ENCODE assay signal across 24 cellular contexts in the genomic region with DNA sequence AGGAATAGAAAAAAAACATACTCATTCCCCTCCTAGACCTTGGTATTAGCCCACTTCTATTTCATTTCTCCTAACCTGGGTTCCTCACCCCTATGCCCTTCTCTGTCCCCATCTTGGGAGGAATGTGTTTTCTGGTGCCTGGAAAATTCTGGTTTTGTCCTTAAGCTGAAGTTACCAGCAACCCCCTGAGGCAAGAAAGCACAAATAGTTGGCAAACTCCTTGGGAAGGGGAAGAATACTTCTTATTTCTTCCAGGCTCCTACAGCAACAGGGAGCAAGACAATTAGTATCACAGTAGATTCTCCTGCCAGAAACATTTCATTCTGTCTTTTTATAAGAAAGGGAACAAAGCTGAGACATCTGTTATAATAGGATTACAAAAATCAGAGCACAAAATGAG.
DNase-seq lines count a peak whose midpoint lies in the region; ATAC-seq and TF ChIP-seq lines count a peak whose summit lies in the region.
"Had no signal": no experiment of that assay in that cellular context is flagged by ENCODE, and none has a peak within 500 bp of the region (broad histone marks: within the 10 kb centered on the region; RNA-seq: fewer than 3 reads in every experiment).

No MANE protein-coding gene starts in this region.

- H2AK5ac ChIP-seq in mesendoderm (ENCODE audit: low read length), result no peak overlapping the region

- H3K9ac ChIP-seq in mesendoderm (ENCODE audit: low read length), result no peak overlapping the region

- no peaks in the 10 kb centered on the region for H3K27me3 Mint-ChIP-seq in brain
- H3K27me3 Mint-ChIP-seq: CD8-positive, alpha-beta memory T cell had no signal

- no peak overlapping the region for H2BK120ac ChIP-seq in mesendoderm (ENCODE audit: low read depth, low read length)

- no peak overlapping the region for H3K18ac ChIP-seq in mesendoderm (ENCODE audit: low read length)

- no peaks in the 10 kb centered on the region for H3K36me3 ChIP-seq in mesendoderm (ENCODE audit: control insufficient read depth, insufficient read depth, low read length)
- H3K36me3 ChIP-seq: BE2C, SJSA1 had no signal

- H3K27me3 ChIP-seq in mesendoderm (ENCODE audit: insufficient read depth, low read length, poor library complexity), result no peaks in the 10 kb centered on the region

- no peak overlapping the region for H3K4me3 ChIP-seq in mesendoderm (ENCODE audit: low read length)
- H3K4me3 ChIP-seq: GM23338, K562, SJSA1 had no signal

- H3K4me1 ChIP-seq in mesendoderm (ENCODE audit: control insufficient read depth, low read depth, low read length), result no peaks in the 10 kb centered on the region
- H3K4me1 ChIP-seq: BE2C, SJSA1 had no signal

- H3K56ac ChIP-seq in mesendoderm (ENCODE audit: low read length), result no peak overlapping the region

- H3K9me3 Mint-ChIP-seq in brain, result no peaks in the 10 kb centered on the region
- H3K9me3 Mint-ChIP-seq: GM23338 had no signal

- no peak overlapping the region for H3K4me2 ChIP-seq in mesendoderm (ENCODE audit: low read length)
- H3K4me2 ChIP-seq: GM23338 had no signal

- H3K27ac ChIP-seq in mesendoderm (ENCODE audit: low read depth, low read length), result no peak overlapping the region
- H3K27ac ChIP-seq: SJSA1 had no signal

- peak; percentile 21 for DNase-seq in G401 (ENCODE audit: low spot score)
- DNase-seq in mesendoderm, result peak; percentile 27
- DNase-seq in renal cortical epithelial cell (ENCODE audit: low read depth), result peak; percentile 37
- no peak for DNase-seq in NCI-H187 (lab: John Stamatoyannopoulos, UW)
- no peak for DNase-seq in head of caudate nucleus
- DNase-seq: BE2C; CD8-positive, alpha-beta memory T cell; DMS 273 treated with DMSO at 0.1 percent for 48 hours; DMS79; HCEC 1CT; Kasumi-1; NCI-H1417; NCI-H1694; NCI-H2081; NCI-H2227 treated with DMSO at 0.1 percent for 48 hours; NCI-H69; Right ventricle myocardium superior; RPMI8226 had no signal

- peak overlapping the region in 4 of 5 experiments; percentile 44 to 91 (median 72) for H3K27ac Mint-ChIP-seq in brain
- H3K27ac Mint-ChIP-seq: CD14-positive monocyte; CD8-positive, alpha-beta memory T cell; GM23338 had no signal

- intact Hi-C loops in head of caudate nucleus (cut with DNase I), result no loop called here

- no peak overlapping the region for H3K23ac ChIP-seq in mesendoderm (ENCODE audit: low read length)

- H3K4me1 Mint-ChIP-seq in brain, result peaks cover 13% of the 10 kb centered on the region
- H3K4me1 Mint-ChIP-seq: CD14-positive monocyte; CD8-positive, alpha-beta memory T cell had no signal

- no peak overlapping the region for H3K4ac ChIP-seq in mesendoderm (ENCODE audit: low read depth, low read length)

- H4K8ac ChIP-seq in mesendoderm (ENCODE audit: low read depth, low read length), result no peak overlapping the region

- H3K79me2 ChIP-seq in mesendoderm (ENCODE audit: control insufficient read depth, insufficient read depth, low read length), result no peaks in the 10 kb centered on the region

- no peaks in the 10 kb centered on the region for H3K79me1 ChIP-seq in mesendoderm (ENCODE audit: low read length)

- in situ Hi-C loops in G401 (cut with HindIII; ENCODE audit: low sequenced_read_pairs), result no loop called here

- H2BK15ac ChIP-seq in mesendoderm (replicated peaks; ENCODE audit: low read depth), result no peak overlapping the region

- ATAC-seq in GM21367 (IDR thresholded peaks at IDR 0.05; ENCODE audit: unreplicated experiment), result no peak
- ATAC-seq: GM23338, K562 had no signal

- H3K4me3 Mint-ChIP-seq in brain, result no peak overlapping the region
- H3K4me3 Mint-ChIP-seq: CD14-positive monocyte; CD8-positive, alpha-beta memory T cell; GM23338 had no signal

- H2BK5ac ChIP-seq in mesendoderm (ENCODE audit: low read length), result no peak overlapping the region

- H4K5ac ChIP-seq in mesendoderm (ENCODE audit: low read length), result no peak overlapping the region

- H3K36me3 Mint-ChIP-seq in brain, result peaks cover 74% of the 10 kb centered on the region
- H3K36me3 Mint-ChIP-seq: CD14-positive monocyte; CD8-positive, alpha-beta memory T cell had no signal

- no peak for TF ChIP-seq CTCF in brain (conservative IDR thresholded peaks at IDR 0.05)

Comparison
In these comparisons a context has a peak if more than half of its experiments do, and no peak if none do; other contexts are left out.
1. DNase-seq: peak in G401 (single experiment), mesendoderm (single experiment) and renal cortical epithelial cell (single experiment); none in NCI-H187 (0 of 2) and head of caudate nucleus (0 of 42).